In the genomic region with DNA sequence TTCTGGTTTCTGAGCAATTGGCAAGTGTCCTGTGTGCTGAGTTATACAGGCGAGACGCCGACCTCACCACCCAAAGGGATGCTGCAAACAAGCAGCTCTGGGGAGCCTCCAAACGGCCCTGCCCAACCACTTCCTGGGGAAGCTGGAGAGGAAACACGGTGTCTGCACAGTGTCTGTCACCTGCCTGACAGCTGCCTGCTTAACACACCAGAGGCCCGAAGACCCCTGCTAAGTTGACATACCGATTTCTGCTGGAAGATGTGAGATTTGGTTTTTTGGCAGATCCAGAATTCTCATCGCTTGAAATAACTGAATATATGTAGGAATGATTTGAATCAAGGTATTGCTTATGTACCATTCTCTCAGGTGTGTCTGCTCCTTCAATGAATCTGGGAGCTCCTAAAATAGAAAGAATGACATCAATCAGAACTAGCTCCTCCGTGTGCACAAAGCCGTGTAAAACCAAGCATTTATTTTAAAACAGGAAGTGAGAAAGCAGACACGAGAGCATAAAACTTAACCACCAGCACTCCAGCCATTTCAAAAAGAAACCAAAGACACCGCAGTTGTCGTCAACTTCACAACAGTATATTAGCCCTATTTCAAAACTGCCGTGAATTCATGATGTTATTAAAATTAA, we compare ENCODE assay signal across 9 cellular contexts. TPM values are rescaled to one million over a fixed set of nuclear protein-coding genes. Genes with fewer than 3 reads are reported as not detected.
DNase-seq lines count a peak whose midpoint lies in the region; ATAC-seq, FAIRE-seq and TF ChIP-seq lines count a peak whose summit lies in the region.
"Had no signal": no experiment of that assay in that cellular context is flagged by ENCODE, and none has a peak within 500 bp of the region (broad histone marks: within the 10 kb centered on the region; RNA-seq: fewer than 3 reads in every experiment).

No MANE protein-coding gene starts in this region.

- H4K20me1 ChIP-seq in HepG2 (ENCODE audit: insufficient read depth, low read length): no peaks in the 10 kb centered on the region

- H3K9me3 ChIP-seq in right lobe of liver (no peaks in the 10 kb centered on the region), HepG2 (ENCODE audit: low read length) (no peaks in the 10 kb centered on the region), adipocyte (ENCODE audit: control insufficient read depth, low read length) (no peaks in the 10 kb centered on the region)

- TF ChIP-seq RAD21 in HepG2 (CRISPR knock-in tag; IDR thresholded peaks at IDR 0.05): no peak

- H3K27me3 Mint-ChIP-seq in T-helper 1 cell treated with Interleukin-12 subunit alpha and Interleukin-12 subunit beta and Interleukin-4 antibody, amounts not matched to agents 30 μg/mL and 1 μg/mL, for 36 hours (ENCODE audit: low read depth): peaks cover 44% of the 10 kb centered on the region

- H3K4me1 ChIP-seq in right lobe of liver (peaks cover 0 to 9% (median 0%) of the 10 kb centered on the region in 4 donors), HepG2 (ENCODE audit: insufficient read depth, low read length) (no peaks in the 10 kb centered on the region), adipocyte (ENCODE audit: control insufficient read depth, insufficient read depth, low read length) (peaks cover 15% of the 10 kb centered on the region)

- H3K4me2 ChIP-seq in HepG2 (ENCODE audit: low read depth, low read length): no peak overlapping the region

- H3K27me3 ChIP-seq in right lobe of liver: no peaks in the 10 kb centered on the region
- no peaks in the 10 kb centered on the region for H3K27me3 ChIP-seq in HepG2 (ENCODE audit: control insufficient read depth in 1 of 2, insufficient read depth in 2 of 2, low read length in 2 of 2)
- no peaks in the 10 kb centered on the region for H3K27me3 ChIP-seq in adipocyte (replicated peaks; ENCODE audit: control insufficient read depth, insufficient read depth, low read length)

- BruUV-seq in HepG2 (replicated peaks; lab: Mats Ljungman, UMichigan): no TSS peak

- POLR2A ChIA-PET in HepG2 (lab: Yijun Ruan, JAX): no interaction called here

- 47% methylated on average over 10 of the region's 14 CpGs for WGBS in right lobe of liver (ENCODE audit: insufficient coverage, low coverage, low lambda C conversion rate, missing lambda C conversion rate)
- WGBS in HepG2 (ENCODE audit: low lambda C conversion rate): 71% methylated on average over 14 of the region's 14 CpGs

- no peak for FAIRE-seq in HepG2 (lab: Jason Lieb, UNC)
- FAIRE-seq: islet of Langerhans had no signal

- H3K9me3 Mint-ChIP-seq in T-helper 1 cell treated with Interleukin-12 subunit alpha and Interleukin-12 subunit beta and Interleukin-4 antibody, amounts not matched to agents 30 μg/mL and 1 μg/mL, for 36 hours: peaks cover 8% of the 10 kb centered on the region

- H3K4me1 Mint-ChIP-seq in T-helper 1 cell treated with Interleukin-12 subunit alpha and Interleukin-12 subunit beta and Interleukin-4 antibody, amounts not matched to agents 30 μg/mL and 1 μg/mL, for 36 hours (ENCODE audit: low read depth): peaks cover 45% of the 10 kb centered on the region

- peaks cover 4% of the 10 kb centered on the region for H3K36me3 Mint-ChIP-seq in T-helper 1 cell treated with Interleukin-12 subunit alpha and Interleukin-12 subunit beta and Interleukin-4 antibody, amounts not matched to agents 30 μg/mL and 1 μg/mL, for 36 hours (ENCODE audit: low read depth)

- intact Hi-C loops in right lobe of liver (cut with DNase I): no loop called here
- intact Hi-C loops in HepG2 (cut with micrococcal nuclease; ENCODE audit: unreplicated experiment): no loop called here

- H3K36me3 ChIP-seq in right lobe of liver (no peaks in the 10 kb centered on the region), HepG2 (replicated peaks in 1 of 2; ENCODE audit: control insufficient read depth in 1 of 2, insufficient read depth in 2 of 2, low read length in 2 of 2) (no peaks in the 10 kb centered on the region), adipocyte (ENCODE audit: control insufficient read depth, insufficient read depth, low read length, severe bottlenecking) (no peaks in the 10 kb centered on the region)

- TF ChIP-seq POLR2A in right lobe of liver (IDR thresholded peaks at IDR 0.05) (no peak), HepG2 (IDR thresholded peaks at IDR 0.05; ENCODE audit: insufficient read depth in 1 of 2, low read depth in 2 of 2, low read length in 2 of 2) (no peak)

- ATAC-seq in right lobe of liver (peak; percentile 62 to 81 (median 76)), HepG2 (no peak), HG03196 (IDR thresholded peaks at IDR 0.05; ENCODE audit: unreplicated experiment) (peak; percentile 87)

- H3K79me2 ChIP-seq in HepG2 (ENCODE audit: insufficient read depth, low read length): no peaks in the 10 kb centered on the region

- TF ChIP-seq CTCF in right lobe of liver (IDR thresholded peaks at IDR 0.05): no peak
- no peak for TF ChIP-seq CTCF in HepG2 (CRISPR knock-in tag; IDR thresholded peaks at IDR 0.05)

- H3K27ac Mint-ChIP-seq in T-helper 1 cell treated with Interleukin-12 subunit alpha and Interleukin-12 subunit beta and Interleukin-4 antibody, amounts not matched to agents 30 μg/mL and 1 μg/mL, for 36 hours: peak overlapping the region; percentile 91

- H2AFZ ChIP-seq in HepG2 (ENCODE audit: low read length): no peak overlapping the region

- TF ChIP-seq EP300 in HepG2 (IDR thresholded peaks at IDR 0.05; ENCODE audit: low read depth in 2 of 2, low read length in 2 of 2) (no peak), HepG2 (CRISPR knock-in tag; IDR thresholded peaks at IDR 0.05; ENCODE audit: borderline replicate concordance) (no peak)

- CTCF ChIA-PET in HepG2 (lab: Yijun Ruan, JAX; ENCODE audit: low intra/inter-chr PET ratio, low total read pairs): no interaction called here

- H3K4me3 ChIP-seq in right lobe of liver (no peak overlapping the region), HepG2 (replicated peaks in 1 of 3; ENCODE audit: insufficient read depth in 1 of 3, low read depth in 2 of 3, low read length in 3 of 3) (no peak overlapping the region), adipocyte (ENCODE audit: low read length) (peak overlapping the region; percentile 16)

- peak in 2 of 3 donors; percentile 54 to 69 for DNase-seq in right lobe of liver
- DNase-seq in HepG2 (ENCODE audit: low spot score): no peak
- DNase-seq in adipocyte (ENCODE audit: low read depth): peak; percentile 45
- peak; percentile 77 for DNase-seq in medulla oblongata (ENCODE audit: extremely low spot score)
- DNase-seq in stimulated activated naive CD4-positive, alpha-beta T cell (lab: John Stamatoyannopoulos, UW): peak; percentile 69 to 93 (median 84)
- DNase-seq in ecto neural progenitor cell (ENCODE audit: low spot score): no peak

- no peak overlapping the region for H3K27ac ChIP-seq in right lobe of liver
- no peak overlapping the region for H3K27ac ChIP-seq in HepG2 (ENCODE audit: extremely low read length, insufficient read depth, low read length)

- H3K9ac ChIP-seq in HepG2 (ENCODE audit: insufficient read depth, low read depth, low read length) (no peak overlapping the region), adipocyte (ENCODE audit: low read length) (no peak overlapping the region)

- H3K4me3 Mint-ChIP-seq in T-helper 1 cell treated with Interleukin-12 subunit alpha and Interleukin-12 subunit beta and Interleukin-4 antibody, amounts not matched to agents 30 μg/mL and 1 μg/mL, for 36 hours: peak overlapping the region; percentile 66

- in situ Hi-C loops in HepG2 (cut with HindIII; ENCODE audit: extremely low pct_ligation_motif_present, low pct_unique_long_range_greater_than_20kb): no loop called here

RNA-seq across cellular contexts. Expression of a gene that starts 27.2 kb away (rescaled TPM):
- 1 to 10 TPM; 4.3 to 8.9 (median 6.1) TPM for total RNA-seq in right lobe of liver
- total RNA-seq in HepG2 (2016; rRNA removed; fragmentation: Illumina TruSeq; extraction: Trizol): 0.27 and 0.48 TPM in 2 replicates
- 0.10 TPM in 1 of 2 replicates, not detected in the other for total RNA-seq in HepG2 (2016; cell fraction: cytosol; rRNA removed; fragmentation: Illumina TruSeq; extraction: Trizol; ENCODE audit: low read depth)
- total RNA-seq in HepG2 (2016; cell fraction: insoluble cytoplasmic fraction; rRNA removed; fragmentation: Illumina TruSeq; extraction: Trizol): 0.32 and 0.37 TPM in 2 replicates
- total RNA-seq in HepG2 (2016; cell fraction: membrane; rRNA removed; fragmentation: Illumina TruSeq; extraction: Trizol): 0.22 and 0.48 TPM in 2 replicates
- 0.12 and 0.44 TPM in 2 replicates for total RNA-seq in HepG2 (2016; cell fraction: nucleus; rRNA removed; fragmentation: Illumina TruSeq; extraction: Trizol)
- 0.51 and 0.58 TPM in 2 replicates for polyA plus RNA-seq in HepG2 (2011; rRNA removed)
- 0.31 and 0.54 TPM in 2 replicates for polyA plus RNA-seq in HepG2 (2011; cell fraction: cytosol; rRNA removed)
- 0.16 and 0.64 TPM in 2 replicates for polyA plus RNA-seq in HepG2 (2011; cell fraction: nucleus; rRNA removed)
- 0.71 and 0.87 TPM in 2 replicates for polyA plus RNA-seq in HepG2 (2012)
- polyA plus RNA-seq in HepG2 (2016; cell fraction: cytosol; fragmentation: Illumina TruSeq; extraction: Trizol; ENCODE audit: low read depth): 0.11 and 0.24 TPM in 2 replicates
- 0.36 and 0.38 TPM in 2 replicates for polyA plus RNA-seq in HepG2 (2016; cell fraction: insoluble cytoplasmic fraction; fragmentation: Illumina TruSeq; extraction: Trizol; ENCODE audit: low read depth)
- polyA plus RNA-seq in HepG2 (2016; cell fraction: membrane; fragmentation: Illumina TruSeq; extraction: Trizol; ENCODE audit: low read depth): 0.45 and 0.51 TPM in 2 replicates
- polyA plus RNA-seq in HepG2 (2016; cell fraction: nucleus; fragmentation: Illumina TruSeq; extraction: Trizol; ENCODE audit: insufficient read depth, low read depth): 0.20 and 0.27 TPM in 2 replicates
- 0.88 TPM in 1 of 2 replicates, not detected in the other for polyA minus RNA-seq in HepG2 (2011; rRNA and poly(A)+ RNA removed; ENCODE audit: low replicate concordance)
- 0.30 and 2.1 TPM in 2 replicates for polyA minus RNA-seq in HepG2 (2011; cell fraction: cytosol; rRNA and poly(A)+ RNA removed)
- 1.3 and 1.7 TPM in 2 replicates for polyA minus RNA-seq in HepG2 (2011; cell fraction: nucleus; rRNA and poly(A)+ RNA removed)

RNA-seq across cellular contexts. Expression of a gene that starts 41.1 kb away (rescaled TPM):
- total RNA-seq in right lobe of liver (10 to 100 TPM; 12.2 to 29.0 (median 20.9) TPM), HepG2 (2016; rRNA removed; fragmentation: Illumina TruSeq; extraction: Trizol) (0.09 TPM in 1 of 2 replicates, not detected in the other)
- not detected in 2 replicates for total RNA-seq in HepG2 (2016; cell fraction: cytosol; rRNA removed; fragmentation: Illumina TruSeq; extraction: Trizol; ENCODE audit: low read depth)
- not detected in 2 replicates for total RNA-seq in HepG2 (2016; cell fraction: insoluble cytoplasmic fraction; rRNA removed; fragmentation: Illumina TruSeq; extraction: Trizol)
- total RNA-seq in HepG2 (2016; cell fraction: membrane; rRNA removed; fragmentation: Illumina TruSeq; extraction: Trizol): not detected in 2 replicates
- not detected in 2 replicates for total RNA-seq in HepG2 (2016; cell fraction: nucleus; rRNA removed; fragmentation: Illumina TruSeq; extraction: Trizol)
- not detected in 2 replicates for polyA plus RNA-seq in HepG2 (2011; rRNA removed)
- polyA plus RNA-seq in HepG2 (2011; cell fraction: cytosol; rRNA removed): 0.05 and 0.06 TPM in 2 replicates
- not detected in 2 replicates for polyA plus RNA-seq in HepG2 (2011; cell fraction: nucleus; rRNA removed)
- polyA plus RNA-seq in HepG2 (2012): 0.13 TPM in 1 of 2 replicates, not detected in the other
- polyA plus RNA-seq in HepG2 (2016; cell fraction: cytosol; fragmentation: Illumina TruSeq; extraction: Trizol; ENCODE audit: low read depth): not detected in 2 replicates
- polyA plus RNA-seq in HepG2 (2016; cell fraction: insoluble cytoplasmic fraction; fragmentation: Illumina TruSeq; extraction: Trizol; ENCODE audit: low read depth): not detected in 2 replicates
- polyA plus RNA-seq in HepG2 (2016; cell fraction: membrane; fragmentation: Illumina TruSeq; extraction: Trizol; ENCODE audit: low read depth): not detected in 2 replicates
- polyA plus RNA-seq in HepG2 (2016; cell fraction: nucleus; fragmentation: Illumina TruSeq; extraction: Trizol; ENCODE audit: insufficient read depth, low read depth): not detected in 2 replicates
- polyA minus RNA-seq in HepG2 (2011; rRNA and poly(A)+ RNA removed; ENCODE audit: low replicate concordance): not detected in 2 replicates
- polyA minus RNA-seq in HepG2 (2011; cell fraction: cytosol; rRNA and poly(A)+ RNA removed): not detected in 2 replicates
- not detected in 2 replicates for polyA minus RNA-seq in HepG2 (2011; cell fraction: nucleus; rRNA and poly(A)+ RNA removed)

Comparison
In these comparisons a context has a peak if more than half of its experiments do, and no peak if none do; other contexts are left out.
1. DNase-seq: peak in right lobe of liver (2 of 3), adipocyte (single experiment), medulla oblongata (single experiment) and stimulated activated naive CD4-positive, alpha-beta T cell (6 of 6); none in HepG2 (single experiment) and ecto neural progenitor cell (single experiment).
2. RNA of a gene that starts 41.1 kb away (total RNA-seq): 12.2 to 29.0 TPM in right lobe of liver; 0.09 TPM in HepG2; every median in the first group is over 10 times any median in the second.